In genomic region chr11:46577058-46577457, GRCh38 we compare ENCODE assay signal across 29 cellular contexts.
"Had no signal": no experiment of that assay in that cellular context is flagged by ENCODE, and none has a peak within 500 bp of the region (broad histone marks: within the 10 kb centered on the region; RNA-seq: fewer than 3 reads in every experiment).

No MANE protein-coding gene starts in this region.

- H3K27me3 ChIP-seq: neural progenitor cell, ovary, right lobe of liver, sigmoid colon, stomach, thyroid gland, tibial nerve, upper lobe of left lung, vagina had no signal

- ATAC-seq: natural killer cell; psoas muscle; right cardiac atrium; right lobe of liver; stimulated activated effector memory CD8-positive, alpha-beta T cell treated with anti-CD3 and anti-CD28 coated beads, Interleukin-12 subunit alpha, Interleukin-12 subunit beta, amount 100 ng/mL, for 72 hours; stimulated activated naive B cell treated with anti-CD40 and anti-IgM and Interleukin-4, amounts not matched to agents 10 μg/mL and 1 μg/mL and 100 μg/mL, for 72 hours had no signal

- H3K27ac ChIP-seq: neural progenitor cell, ovary, parathyroid adenoma, psoas muscle, right lobe of liver, sigmoid colon, stomach, thoracic aorta, thyroid gland, tibial nerve, upper lobe of left lung, vagina had no signal

- H3K27me3 Mint-ChIP-seq: progenitor cell of endocrine pancreas; stimulated activated naive B cell treated with anti-CD40 and anti-IgM and Interleukin-4, amounts not matched to agents 10 μg/mL and 1 μg/mL and 100 μg/mL, for 72 hours; stimulated activated naive CD8-positive, alpha-beta T cell treated with anti-CD3 and anti-CD28 coated beads, Interleukin-15, Interleukin-2, amounts not matched to agents 100 ng/mL and 50 ng/mL, for 24 hours had no signal

- H2AFZ ChIP-seq: neural progenitor cell, parathyroid adenoma had no signal

- H3K27ac Mint-ChIP-seq: natural killer cell; nephron; stimulated activated effector memory CD8-positive, alpha-beta T cell treated with anti-CD3 and anti-CD28 coated beads, Interleukin-12 subunit alpha, Interleukin-12 subunit beta, amount 100 ng/mL, for 72 hours; stimulated activated naive B cell treated with anti-CD40 and anti-IgM and Interleukin-4, amounts not matched to agents 10 μg/mL and 1 μg/mL and 100 μg/mL, for 72 hours; stimulated activated naive CD8-positive, alpha-beta T cell treated with anti-CD3 and anti-CD28 coated beads, Interleukin-15, Interleukin-2, amounts not matched to agents 100 ng/mL and 50 ng/mL, for 24 hours had no signal

- H3K36me3 Mint-ChIP-seq: natural killer cell had no signal

- H3K9me3 ChIP-seq: ovary, psoas muscle, right lobe of liver, sigmoid colon, stomach, thoracic aorta, thyroid gland, tibial nerve, upper lobe of left lung, vagina had no signal

- H3K4me3 ChIP-seq: neural progenitor cell, ovary, psoas muscle, right lobe of liver, sigmoid colon, stomach, thoracic aorta, thyroid gland, tibial nerve, upper lobe of left lung, vagina had no signal

- H3K4me3 Mint-ChIP-seq: natural killer cell; nephron; neural progenitor cell; stimulated activated effector memory CD8-positive, alpha-beta T cell treated with anti-CD3 and anti-CD28 coated beads, Interleukin-12 subunit alpha, Interleukin-12 subunit beta, amount 100 ng/mL, for 72 hours; stimulated activated naive B cell treated with anti-CD40 and anti-IgM and Interleukin-4, amounts not matched to agents 10 μg/mL and 1 μg/mL and 100 μg/mL, for 72 hours; stimulated activated naive CD8-positive, alpha-beta T cell treated with anti-CD3 and anti-CD28 coated beads, Interleukin-15, Interleukin-2, amounts not matched to agents 100 ng/mL and 50 ng/mL, for 24 hours had no signal

- H3K4me1 Mint-ChIP-seq: neural progenitor cell had no signal

- H3K4me2 ChIP-seq: neural progenitor cell had no signal

- H3K9me3 Mint-ChIP-seq: natural killer cell; stimulated activated naive CD8-positive, alpha-beta T cell treated with anti-CD3 and anti-CD28 coated beads, Interleukin-15, Interleukin-2, amounts not matched to agents 100 ng/mL and 50 ng/mL, for 24 hours had no signal

- H3K4me1 ChIP-seq: neural progenitor cell, tibial nerve had no signal

- H3K36me3 ChIP-seq: neural progenitor cell, ovary, right lobe of liver, sigmoid colon, thoracic aorta, thyroid gland, upper lobe of left lung, vagina had no signal

- DNase-seq: natural killer cell; occipital lobe; ovary; posterior cingulate gyrus; psoas muscle; right cardiac atrium; right lobe of liver; sigmoid colon; small intestine; stimulated activated CD4-positive, alpha-beta T cell treated with anti-CD3 and anti-CD28 coated beads, Interleukin-15, amount 100 ng/mL, for 24 hours; stimulated activated CD4-positive, alpha-beta T cell treated with anti-CD3 and anti-CD28 coated beads, Interleukin-2, amount 100 ng/mL, for 24 hours; stimulated activated CD4-positive, alpha-beta T cell treated with anti-CD3 and anti-CD28 coated beads, Interleukin-2, amount 100 ng/mL, for 48 hours; stimulated activated CD4-positive, alpha-beta T cell treated with anti-CD3 and anti-CD28 coated beads, Interleukin-4, amount 100 ng/mL, for 24 hours; stimulated activated naive B cell treated with anti-CD40 and anti-IgM and Interleukin-4, amounts not matched to agents 10 μg/mL and 1 μg/mL and 100 μg/mL, for 72 hours; stimulated activated naive CD4-positive, alpha-beta T cell treated with Interleukin-2 at 50 U/mL for 16 hours; stomach; thyroid gland; trophoblast cell; upper lobe of left lung had no signal

- FAIRE-seq: small intestine, urothelium cell line had no signal
